ENCODE assay signal across 9 cellular contexts in the genomic region with DNA sequence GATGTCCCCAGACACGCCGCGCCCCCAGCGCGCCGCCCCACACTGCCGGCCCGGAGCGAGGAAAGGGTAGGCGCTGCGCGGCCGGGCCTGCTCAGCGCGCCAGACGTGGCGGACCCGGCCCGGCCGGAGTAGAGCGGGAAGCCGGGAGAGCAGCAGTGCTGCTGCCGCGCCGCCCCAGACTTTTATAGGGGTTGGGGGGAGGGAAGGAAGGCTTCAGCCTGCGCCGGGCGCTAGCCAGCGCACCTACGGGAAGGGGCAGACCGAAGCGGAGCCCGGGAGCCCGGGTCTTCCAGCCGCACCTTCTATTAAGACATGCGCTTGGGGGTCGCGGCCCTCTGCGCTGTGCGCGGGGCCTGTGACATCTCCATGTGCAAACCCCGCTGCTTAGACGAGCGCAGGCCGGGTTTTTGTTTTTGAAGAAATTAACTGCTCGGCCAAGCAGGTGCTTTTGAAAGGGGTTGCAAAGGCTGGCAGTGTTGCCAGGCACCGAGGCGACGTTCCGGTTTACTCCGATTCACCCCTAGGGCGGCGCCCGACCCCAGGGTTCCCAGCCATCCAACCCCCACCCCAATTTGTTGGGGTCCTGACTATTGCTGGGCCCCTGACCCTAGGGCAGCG. TPM values are rescaled to one million over a fixed set of nuclear protein-coding genes. Genes with fewer than 3 reads are reported as not detected.
DNase-seq lines count a peak whose midpoint lies in the region; ATAC-seq and TF ChIP-seq lines count a peak whose summit lies in the region.
"Had no signal": no experiment of that assay in that cellular context is flagged by ENCODE, and none has a peak within 500 bp of the region (broad histone marks: within the 10 kb centered on the region; RNA-seq: fewer than 3 reads in every experiment).

No MANE protein-coding gene starts in this region.

- H3K27ac ChIP-seq in HL-60 (replicated peaks) (no peak overlapping the region), foreskin keratinocyte (no peak overlapping the region)

- peak overlapping the region; percentile 41 for H3K4me3 ChIP-seq in HL-60 (replicated peaks; ENCODE audit: insufficient read depth, low read length)

- intact Hi-C loops in CD14-positive monocyte (cut with micrococcal nuclease), result no loop called here

- peak; percentile 41 for TF ChIP-seq CTCF in CD14-positive monocyte (IDR thresholded peaks at IDR 0.05)
- TF ChIP-seq CTCF in HL-60 (IDR thresholded peaks at IDR 0.05; ENCODE audit: insufficient read depth, low read length), result peak; percentile 38
- peak; percentile 47 for TF ChIP-seq CTCF in foreskin keratinocyte (conservative IDR thresholded peaks at IDR 0.05)

- H3K36me3 Mint-ChIP-seq in CD14-positive monocyte (peaks cover 11 to 18% of the 10 kb centered on the region in 2 donors), T-helper 17 cell (ENCODE audit: low read depth) (peaks cover 15% of the 10 kb centered on the region)

- ATAC-seq in GM18498 (IDR thresholded peaks at IDR 0.05; ENCODE audit: unreplicated experiment) (peak; percentile 33), T-helper 17 cell (peak; percentile 42), foreskin keratinocyte (no peak)

- H3K27ac Mint-ChIP-seq in CD14-positive monocyte, result peak overlapping the region in 1 of 7 donors; percentile 15
- H3K27ac Mint-ChIP-seq in T-helper 17 cell, result peak overlapping the region; percentile 43

- peaks cover 2% of the 10 kb centered on the region for H3K9me3 ChIP-seq in T-helper 17 cell (ENCODE audit: control insufficient read depth, low read length, poor library complexity, severe bottlenecking)

- H3K4me1 ChIP-seq in foreskin keratinocyte, result no peaks in the 10 kb centered on the region

- H3K9me3 Mint-ChIP-seq in CD14-positive monocyte, result peaks cover 4 to 52% (median 39%) of the 10 kb centered on the region in 7 donors

- H3K27me3 ChIP-seq in HL-60 (ENCODE audit: insufficient read depth, poor library complexity, severe bottlenecking) (peaks cover 80% of the 10 kb centered on the region), foreskin keratinocyte (peaks cover 100% of the 10 kb centered on the region)

- DNase-seq in CD14-positive monocyte (ENCODE audit: low spot score) (no peak), HL-60 (ENCODE audit: low read depth in 1 of 2, low spot score in 1 of 2) (peak in 1 of 2 experiments; percentile 54), T-helper 17 cell (no peak), foreskin keratinocyte (no peak), 8988T (no peak), occipital lobe (lab: John Stamatoyannopoulos, UW) (no peak)
- peak; percentile 60 for DNase-seq in stimulated activated CD8-positive, alpha-beta memory T cell treated with anti-CD3 and anti-CD28 coated beads, Interleukin-4, amount 100 ng/mL, for 48 hours

- peak overlapping the region; percentile 57 to 97 for H3K4me3 Mint-ChIP-seq in CD14-positive monocyte
- H3K4me3 Mint-ChIP-seq in T-helper 17 cell, result peak overlapping the region; percentile 73

- H3K4me1 Mint-ChIP-seq in CD14-positive monocyte (peaks cover 54% of the 10 kb centered on the region), T-helper 17 cell (peaks cover 25% of the 10 kb centered on the region)

- peaks cover 99 to 100% (median 99%) of the 10 kb centered on the region in 3 donors for H3K27me3 Mint-ChIP-seq in CD14-positive monocyte (ENCODE audit: low read depth in 3 of 3)
- peaks cover 85% of the 10 kb centered on the region for H3K27me3 Mint-ChIP-seq in T-helper 17 cell

RNA-seq across cellular contexts. Expression of a gene that starts 0.4 kb away (rescaled TPM):
- polyA plus RNA-seq in CD14-positive monocyte (under 1 TPM in 1 of 2 donors, not detected in 1; 0.03 TPM), foreskin keratinocyte (not detected in 2 replicates)
- total RNA-seq in T-helper 17 cell (10 to 100 TPM in 1 of 2 donors, not detected in 1; 10.1 TPM), foreskin keratinocyte (under 0.01 and 0.03 TPM in 2 replicates), occipital lobe (not detected)
- total RNA-seq: HT1080 had no signal
